Comparison of ENCODE assay signal across 9 cellular contexts in the genomic region with DNA sequence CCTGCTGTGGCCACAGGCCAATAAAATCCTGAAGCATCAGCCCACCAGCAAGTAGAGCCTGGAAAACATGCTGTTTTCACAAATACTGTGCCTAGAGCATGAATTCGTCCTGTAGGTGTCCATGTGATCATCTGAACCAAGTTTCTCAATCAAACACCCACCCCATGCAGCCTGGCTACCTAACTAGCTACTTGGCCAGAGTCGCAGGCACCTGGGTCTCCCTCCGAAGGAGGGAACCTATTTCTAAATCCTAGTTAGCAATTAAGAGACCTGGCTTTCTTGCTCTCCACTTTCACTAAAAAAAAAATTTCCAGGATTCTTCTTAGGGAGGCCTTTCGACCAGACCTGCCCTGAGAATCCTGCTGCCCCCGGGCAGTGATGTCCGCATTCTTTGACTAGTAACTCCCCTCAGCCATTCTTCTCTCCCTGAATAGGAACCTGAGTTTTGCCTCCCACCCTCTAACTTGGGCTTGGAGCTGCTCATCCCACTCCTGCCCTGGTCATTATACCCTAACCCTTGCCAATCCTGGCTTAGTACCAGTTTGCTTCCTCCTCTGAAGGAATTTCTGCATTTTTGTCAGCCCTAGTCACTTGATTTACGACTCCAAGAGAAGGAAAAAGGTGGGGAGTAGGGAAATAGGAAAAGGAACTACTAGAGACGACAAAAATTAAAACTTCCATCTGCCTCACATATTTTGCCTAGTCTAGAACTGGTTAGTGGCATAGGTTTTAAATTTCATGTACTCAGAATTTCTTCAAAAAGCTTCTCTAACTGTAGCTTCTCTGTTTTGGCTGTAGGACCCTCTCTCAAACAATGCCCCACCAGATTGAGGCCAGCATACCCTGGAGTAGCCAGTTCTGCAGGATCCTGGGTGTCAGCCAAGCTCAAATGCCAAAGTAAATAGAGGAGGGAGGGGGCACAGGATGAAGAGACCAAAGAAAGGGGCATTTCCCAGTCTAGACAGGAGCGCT. TPM values are rescaled to one million over a fixed set of nuclear protein-coding genes. Genes with fewer than 3 reads are reported as not detected.
DNase-seq lines count a peak whose midpoint lies in the region; ATAC-seq and TF ChIP-seq lines count a peak whose summit lies in the region.
"Had no signal": no experiment of that assay in that cellular context is flagged by ENCODE, and none has a peak within 500 bp of the region (broad histone marks: within the 10 kb centered on the region; RNA-seq: fewer than 3 reads in every experiment).

No MANE protein-coding gene starts in this region.

- peaks cover 8% of the 10 kb centered on the region for H3K9me3 Mint-ChIP-seq in activated CD4-positive, alpha-beta T cell treated with anti-CD3 and anti-CD28 coated beads, Interleukin-2, amount 10 ng/mL, durations not matched to agents 24 days and 14 days

- H3K27me3 Mint-ChIP-seq in activated CD4-positive, alpha-beta T cell treated with anti-CD3 and anti-CD28 coated beads, Interleukin-2, amount 10 ng/mL, durations not matched to agents 24 days and 14 days = no peaks in the 10 kb centered on the region

- H3K4me1 ChIP-seq in suprapubic skin = peaks cover 34% of the 10 kb centered on the region
- H3K4me1 ChIP-seq: BLaER1 had no signal

- H3K27ac Mint-ChIP-seq in activated CD4-positive, alpha-beta T cell treated with anti-CD3 and anti-CD28 coated beads, Interleukin-2, amount 10 ng/mL, durations not matched to agents 24 days and 14 days = peak overlapping the region; percentile 67

- peak overlapping the region; percentile 64 for H3K27ac ChIP-seq in VCaP
- H3K27ac ChIP-seq in suprapubic skin = peak overlapping the region; percentile 40
- H3K27ac ChIP-seq: BLaER1 had no signal

- no peaks in the 10 kb centered on the region for H3K27me3 ChIP-seq in suprapubic skin
- H3K27me3 ChIP-seq: BLaER1 had no signal

- ATAC-seq in HG02973 (IDR thresholded peaks at IDR 0.05; ENCODE audit: unreplicated experiment) (no peak), HG03135 (IDR thresholded peaks at IDR 0.05; ENCODE audit: unreplicated experiment) (no peak)

- peaks cover 6% of the 10 kb centered on the region for H3K36me3 Mint-ChIP-seq in activated CD4-positive, alpha-beta T cell treated with anti-CD3 and anti-CD28 coated beads, Interleukin-2, amount 10 ng/mL, durations not matched to agents 24 days and 14 days (ENCODE audit: low read depth)

- H3K4me3 Mint-ChIP-seq in activated CD4-positive, alpha-beta T cell treated with anti-CD3 and anti-CD28 coated beads, Interleukin-2, amount 10 ng/mL, durations not matched to agents 24 days and 14 days = peak overlapping the region; percentile 53

- peak; percentile 56 for DNase-seq in activated CD4-positive, alpha-beta T cell treated with anti-CD3 and anti-CD28 coated beads, Interleukin-2, amount 10 ng/mL, durations not matched to agents 24 days and 14 days
- DNase-seq in activated CD4-positive, alpha-beta T cell treated with anti-CD3 and anti-CD28 coated beads, Interleukin-2, amount 50 U/mL, for 4 hours = no peak
- peak; percentile 56 for DNase-seq in kidney glomerular epithelial cell (lab: John Stamatoyannopoulos, UW)
- no peak for DNase-seq in suprapubic skin (ENCODE audit: low spot score in 2 of 2)
- DNase-seq in LoVo (ENCODE audit: low spot score) = no peak

- TF ChIP-seq EP300 in suprapubic skin (IDR thresholded peaks at IDR 0.05) = no peak

- TF ChIP-seq POLR2A in suprapubic skin (IDR thresholded peaks at IDR 0.05) = no peak

- intact Hi-C loops in activated CD4-positive, alpha-beta T cell treated with anti-CD3 and anti-CD28 coated beads, Interleukin-2, amount 10 ng/mL, durations not matched to agents 24 days and 14 days (cut with micrococcal nuclease) = loop anchor here (5.0 to 10.0 kb wide), 3 partner anchors 43 to 940 kb away; a partner anchor contains a TSS

- TF ChIP-seq CTCF in VCaP (conservative IDR thresholded peaks at IDR 0.05) (no peak), suprapubic skin (IDR thresholded peaks at IDR 0.05) (no peak)

- H3K9me3 ChIP-seq in suprapubic skin = no peaks in the 10 kb centered on the region
- H3K9me3 ChIP-seq: BLaER1 had no signal

- H3K4me1 Mint-ChIP-seq in activated CD4-positive, alpha-beta T cell treated with anti-CD3 and anti-CD28 coated beads, Interleukin-2, amount 10 ng/mL, durations not matched to agents 24 days and 14 days = peaks cover 26% of the 10 kb centered on the region

- 63% methylated on average over 9 of the region's 9 CpGs for WGBS in suprapubic skin

- H3K4me3 ChIP-seq in suprapubic skin = no peak overlapping the region
- H3K4me3 ChIP-seq: BLaER1 had no signal

- no peaks in the 10 kb centered on the region for H3K36me3 ChIP-seq in suprapubic skin
- H3K36me3 ChIP-seq: BLaER1 had no signal

RNA-seq across cellular contexts. Expression of a gene that starts 25.4 kb away (rescaled TPM):
- 91.2 and 97.2 TPM in 2 replicates for total RNA-seq in activated CD4-positive, alpha-beta T cell treated with anti-CD3 and anti-CD28 coated beads, Interleukin-2, amount 10 ng/mL, durations not matched to agents 24 days and 14 days
- 100 to 1,000 TPM in 1 of 4 donors, 10 to 100 TPM in 3; 68.5 to 116 (median 81.7) TPM for total RNA-seq in suprapubic skin

Comparison
In these comparisons a context has a peak if more than half of its experiments do, and no peak if none do; other contexts are left out.
1. DNase-seq: peak in activated CD4-positive, alpha-beta T cell treated with anti-CD3 and anti-CD28 coated beads, Interleukin-2, amount 10 ng/mL, durations not matched to agents 24 days and 14 days (single experiment) and kidney glomerular epithelial cell (single experiment); none in activated CD4-positive, alpha-beta T cell treated with anti-CD3 and anti-CD28 coated beads, Interleukin-2, amount 50 U/mL, for 4 hours (0 of 2), suprapubic skin (0 of 2) and LoVo (single experiment).